ENCODE assay signal across 30 cellular contexts in genomic region chr10:86751477-86751876, GRCh38.
"Had no signal": no experiment of that assay in that cellular context is flagged by ENCODE, and none has a peak within 500 bp of the region (broad histone marks: within the 10 kb centered on the region; RNA-seq: fewer than 3 reads in every experiment).

No MANE protein-coding gene starts in this region.

- H3K9me3 ChIP-seq: ascending aorta had no signal

- DNase-seq: activated B cell treated with CpG ODN at 0.5 μM for 24 hours; activated CD4-positive, alpha-beta memory T cell treated with anti-CD3 and anti-CD28 coated beads, Interleukin-2, amount 10 ng/mL, durations not matched to agents 7 days and 5 days; activated CD4-positive, alpha-beta T cell treated with anti-CD3 and anti-CD28 coated beads for 4 hours; activated CD4-positive, alpha-beta T cell treated with anti-CD3 and anti-CD28 coated beads, Interleukin-2, amount 10 ng/mL, durations not matched to agents 24 days and 14 days; activated CD4-positive, alpha-beta T cell treated with anti-CD3 and anti-CD28 coated beads, Interleukin-2, amount 50 U/mL, for 48 hours; activated CD4-positive, CD25-positive, alpha-beta regulatory T cell treated with anti-CD3 and anti-CD28 coated beads, Interleukin-2, amount 50 U/mL, for 72 hours; activated CD8-positive, alpha-beta memory T cell treated with anti-CD3 and anti-CD28 coated beads for 24 hours; activated CD8-positive, alpha-beta memory T cell treated with anti-CD3 and anti-CD28 coated beads, Interleukin-2, amount 10 ng/mL, durations not matched to agents 7 days and 5 days; activated CD8-positive, alpha-beta memory T cell treated with anti-CD3 and anti-CD28 coated beads, Interleukin-2, amount 50 U/mL, for 48 hours; activated CD8-positive, alpha-beta T cell treated with anti-CD3 and anti-CD28 coated beads, Interleukin-2, amount 10 ng/mL, durations not matched to agents 7 days and 5 days; activated effector memory CD4-positive, alpha-beta T cell treated with Interleukin-2 at 50 U/mL for 16 hours; activated gamma-delta T cell; activated naive CD4-positive, alpha-beta T cell treated with anti-CD3 and anti-CD28 coated beads, Interleukin-2, amount 10 ng/mL, durations not matched to agents 7 days and 5 days; activated naive CD4-positive, alpha-beta T cell treated with Interleukin-2 at 50 U/mL for 16 hours; activated naive CD8-positive, alpha-beta T cell treated with anti-CD3 and anti-CD28 coated beads, Interleukin-2, amount 10 ng/mL, durations not matched to agents 7 days and 5 days; activated naive CD8-positive, alpha-beta T cell treated with anti-CD3 and anti-CD28 coated beads, Interleukin-2, amount 50 U/mL, for 24 hours; activated T-cell treated with anti-CD3 and anti-CD28 coated beads, Interleukin-2, amount 50 U/mL, for 24 hours; activated T-cell treated with anti-CD3 and anti-CD28 coated beads, Interleukin-2, amount 50 U/mL, for 48 hours; amygdala; anterior cingulate cortex; caudate nucleus; cerebellar nuclear complex; T-helper 1 cell; T-helper 2 cell; T-helper 9 cell had no signal

- H3K27me3 ChIP-seq: ascending aorta, cardiac muscle cell had no signal

- H3K27ac ChIP-seq: ascending aorta, VCaP had no signal

- FAIRE-seq: bronchial epithelial cell, TTC549 had no signal

- H3K36me3 ChIP-seq: ascending aorta, cardiac muscle cell had no signal

- H3K4me3 ChIP-seq: ascending aorta, cardiac muscle cell had no signal

- ATAC-seq: activated CD8-positive, alpha-beta memory T cell treated with anti-CD3 and anti-CD28 coated beads, Interleukin-2, amount 10 ng/mL, durations not matched to agents 7 days and 5 days; activated CD8-positive, alpha-beta T cell treated with anti-CD3 and anti-CD28 coated beads, Interleukin-2, amount 10 ng/mL, durations not matched to agents 7 days and 5 days; activated naive CD8-positive, alpha-beta T cell treated with anti-CD3 and anti-CD28 coated beads, Interleukin-2, amount 50 U/mL, for 24 hours had no signal
